In the genomic region with DNA sequence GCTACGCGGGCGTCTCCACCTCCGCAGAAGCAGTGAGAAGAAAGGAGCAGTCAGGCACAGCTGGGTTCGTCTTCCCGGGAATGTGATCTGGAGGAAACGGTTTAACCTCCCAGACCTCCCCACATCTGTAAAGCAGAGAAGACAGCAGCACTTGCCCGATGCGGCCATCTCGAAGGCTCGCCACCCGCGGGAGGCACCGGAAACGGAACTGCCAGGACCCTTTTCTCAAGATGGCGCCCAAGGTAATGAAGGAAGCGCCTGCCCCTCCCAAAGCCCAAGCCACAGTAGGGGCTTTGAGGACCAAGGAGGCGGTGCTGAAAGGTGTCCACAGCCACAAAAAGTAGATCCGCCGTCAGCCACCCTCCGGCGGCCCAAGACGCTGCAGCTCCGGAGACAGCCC, we compare ENCODE assay signal across 1 cellular context.
TF ChIP-seq lines count a peak whose summit lies in the region.

No MANE protein-coding gene starts in this region.

TF ChIP-seq in K562, 482 proteins besides CTCF, POLR2A, EP300 and RAD21:
- TF ChIP-seq JUN (IDR thresholded peaks at IDR 0.05; ENCODE audit: borderline replicate concordance, low read depth, low read length) (no peak), JUN (CRISPR knock-in tag; IDR thresholded peaks at IDR 0.05; ENCODE audit: borderline replicate concordance) (no peak), TARDBP (IDR thresholded peaks at IDR 0.05) (no peak)
- TF ChIP-seq, protein P1, sequence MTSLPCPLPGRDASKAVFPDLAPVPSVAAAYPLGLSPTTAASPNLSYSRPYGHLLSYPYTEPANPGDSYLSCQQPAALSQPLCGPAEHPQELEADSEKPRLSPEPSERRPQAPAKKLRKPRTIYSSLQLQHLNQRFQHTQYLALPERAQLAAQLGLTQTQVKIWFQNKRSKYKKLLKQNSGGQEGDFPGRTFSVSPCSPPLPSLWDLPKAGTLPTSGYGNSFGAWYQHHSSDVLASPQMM (CRISPR knock-in tag; IDR thresholded peaks at IDR 0.05): no peak
